In the genomic region with DNA sequence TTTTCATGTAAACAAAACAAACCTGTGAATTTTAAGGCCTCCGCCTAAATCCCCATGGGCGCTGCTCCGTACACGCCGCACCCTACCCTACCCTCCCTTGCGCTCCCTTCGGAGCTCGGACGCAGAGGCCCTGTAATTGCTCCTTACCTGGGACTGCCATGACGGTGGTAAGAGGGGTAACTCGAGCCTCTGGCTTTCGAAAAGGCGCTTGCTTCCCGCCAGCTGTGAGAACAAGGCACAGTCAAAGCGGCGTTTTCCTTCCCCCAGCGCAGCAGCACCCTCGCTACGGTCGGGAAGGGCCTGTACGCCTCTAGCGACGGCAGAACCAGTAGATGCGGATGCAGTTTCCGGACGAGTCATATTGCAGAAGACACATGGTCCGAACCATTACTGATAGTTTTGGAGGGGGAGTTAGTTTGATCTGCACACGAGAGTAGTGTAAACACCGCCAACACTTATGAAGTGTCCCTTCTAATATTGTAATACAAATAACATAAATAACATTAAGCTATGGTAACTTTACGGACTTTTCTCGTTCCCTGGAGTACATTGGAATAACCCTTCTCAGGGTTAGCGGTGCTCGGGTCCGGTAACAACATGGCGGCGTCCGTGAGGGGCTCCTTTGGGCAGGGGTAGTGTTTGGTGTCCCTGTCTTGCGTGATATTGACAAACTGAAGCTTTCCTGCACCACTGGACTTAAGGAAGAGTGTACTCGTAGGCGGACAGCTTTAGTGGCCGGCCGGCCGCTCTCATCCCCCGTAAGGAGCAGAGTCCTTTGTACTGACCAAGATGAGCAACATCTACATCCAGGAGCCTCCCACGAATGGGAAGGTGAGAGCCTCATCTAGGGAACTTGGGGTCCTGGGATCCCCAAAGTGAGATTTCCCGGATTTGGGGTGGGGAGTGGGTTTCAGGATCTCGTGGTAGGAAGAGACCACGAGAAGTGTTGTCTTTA, we compare ENCODE assay signal across 8 cellular contexts. TPM values are rescaled to one million over a fixed set of nuclear protein-coding genes. Genes with fewer than 3 reads are reported as not detected.
DNase-seq lines count a peak whose midpoint lies in the region; FAIRE-seq and TF ChIP-seq lines count a peak whose summit lies in the region.

CWC27 (plus strand) TSS at position 573 of the 955 bp plus-strand sequence; CDS start at position 790, 217 bp downstream.
SREK1IP1 (minus strand) TSS at position 334 of the 955 bp plus-strand sequence; CDS start at position 160, 174 bp downstream.

- TF ChIP-seq CTCF in MM.1S (IDR thresholded peaks at IDR 0.05; ENCODE audit: low read length) = no peak
- TF ChIP-seq CTCF in subcutaneous adipose tissue (IDR thresholded peaks at IDR 0.05; ENCODE audit: low read depth) = no peak

- peak within 1 kb of the TSS; percentile 75 for H3K4me3 ChIP-seq in HAP-1
- peak within 1 kb of the TSS; percentile 95 for H3K4me3 ChIP-seq in MM.1S (ENCODE audit: low read length)
- peak within 1 kb of the TSS; percentile 87 for H3K4me3 ChIP-seq in SJCRH30
- peak within 1 kb of the TSS; percentile 81 to 90 for H3K4me3 ChIP-seq in neuronal stem cell (ENCODE audit: low read length in 2 of 2)

- H2AFZ ChIP-seq in MM.1S (ENCODE audit: low read length) (peak within 1 kb of the TSS; percentile 82), neuronal stem cell (ENCODE audit: low read length) (peak within 1 kb of the TSS; percentile 91)

- H2BK5ac ChIP-seq in neuronal stem cell (ENCODE audit: low read length) = no peak within 1 kb of the TSS

- H3K9me3 ChIP-seq in HAP-1 (no peaks in the 10 kb centered on the region), MM.1S (replicated peaks; ENCODE audit: insufficient read depth, low read length) (no peaks in the 10 kb centered on the region), SJCRH30 (replicated peaks) (no peaks in the 10 kb centered on the region), neuronal stem cell (replicated peaks in 1 of 2; ENCODE audit: control insufficient read depth in 2 of 2, insufficient read depth in 1 of 2, low read depth in 1 of 2, low read length in 2 of 2) (no peaks in the 10 kb centered on the region)

- in situ Hi-C loops in HAP-1 (cut with MboI; ENCODE audit: low sequenced_read_pairs) = no loop called here

- H3K4me2 ChIP-seq in MM.1S (ENCODE audit: low read depth, low read length) = peak within 1 kb of the TSS; percentile 97
- H3K4me2 ChIP-seq in neuronal stem cell (ENCODE audit: insufficient read depth, low read length, poor library complexity, severe bottlenecking) = peak within 1 kb of the TSS; percentile 91

- peak within 1 kb of the TSS; percentile 48; the same call in 1 of the 2 replicates for H3K27ac ChIP-seq in MM.1S (ENCODE audit: low read length)
- peak within 1 kb of the TSS; percentile 94 for H3K27ac ChIP-seq in SJCRH30
- H3K27ac ChIP-seq in neuronal stem cell (replicated peaks; ENCODE audit: low read length) = peak within 1 kb of the TSS; percentile 85

- H3K4me1 ChIP-seq in HAP-1 (peaks cover 30% of the 10 kb centered on the region), MM.1S (ENCODE audit: low read length) (peaks cover 39% of the 10 kb centered on the region), SJCRH30 (peaks cover 11% of the 10 kb centered on the region), neuronal stem cell (ENCODE audit: control insufficient read depth in 2 of 2, insufficient read depth in 1 of 2, low read depth in 1 of 2, low read length in 2 of 2) (peaks cover 10 to 12% of the 10 kb centered on the region in 2 donors)

- H3K9ac ChIP-seq in MM.1S (ENCODE audit: low read length) (peak within 1 kb of the TSS; percentile 79), neuronal stem cell (ENCODE audit: low read depth, low read length, poor library complexity) (peak within 1 kb of the TSS; percentile 73)

- H4K20me1 ChIP-seq in MM.1S (ENCODE audit: insufficient read depth, low read length) = no peaks in the 10 kb centered on the region

- peaks cover 80% of the 10 kb centered on the region for H3K79me2 ChIP-seq in MM.1S (ENCODE audit: low read length)

- no peaks in the 10 kb centered on the region for H3K9me2 ChIP-seq in MM.1S (replicated peaks; ENCODE audit: insufficient read depth, low read length)

- no peak within 1 kb of the TSS for H2BK12ac ChIP-seq in neuronal stem cell (ENCODE audit: low read length)

- no peak within 1 kb of the TSS for H2BK120ac ChIP-seq in neuronal stem cell (ENCODE audit: low read depth, low read length)

- peak within 1 kb of the TSS; percentile 26 for H3K23ac ChIP-seq in neuronal stem cell (ENCODE audit: low read depth, low read length, poor library complexity)

- H4K91ac ChIP-seq in neuronal stem cell (ENCODE audit: low read depth, low read length, poor library complexity) = no peak within 1 kb of the TSS

- peak within 1 kb of the TSS; percentile 91 for H3K18ac ChIP-seq in neuronal stem cell (ENCODE audit: low read length)

- H3K36me3 ChIP-seq in HAP-1 (replicated peaks) (0 out of 2 replicates have a peak, but pooled peaks cover 4% of the 10 kb centered on the region), MM.1S (replicated peaks; ENCODE audit: insufficient read depth, low read length) (peaks cover 4% of the 10 kb centered on the region), SJCRH30 (peaks cover 2% of the 10 kb centered on the region), neuronal stem cell (replicated peaks in 1 of 2; ENCODE audit: control insufficient read depth in 2 of 2, insufficient read depth in 2 of 2, low read length in 2 of 2) (peaks cover 6 to 36% of the 10 kb centered on the region in 2 donors)

- no peak within 1 kb of the TSS for H2BK15ac ChIP-seq in neuronal stem cell (ENCODE audit: low read length)

- DNase-seq in GDM1 (lab: John Stamatoyannopoulos, UW) (peak; percentile 80), HAP-1 (ENCODE audit: low spot score in 2 of 2) (peak; percentile 79 to 88), MM.1S (peak; percentile 91), SJCRH30 (peak; percentile 94 to 95), frontal cortex (ENCODE audit: low spot score in 2 of 2) (peak; percentile 29 to 40), neuronal stem cell (ENCODE audit: low spot score) (peak; percentile 82)
- peak; percentile 54 to 64 (median 61) for DNase-seq in activated naive CD4-positive, alpha-beta T cell (lab: John Stamatoyannopoulos, UW)

- H2AK5ac ChIP-seq in neuronal stem cell (ENCODE audit: low read depth, low read length) = no peak within 1 kb of the TSS

- H4K8ac ChIP-seq in neuronal stem cell (ENCODE audit: low read depth, low read length) = no peak within 1 kb of the TSS

- peaks cover 2% of the 10 kb centered on the region for H3K79me1 ChIP-seq in neuronal stem cell (ENCODE audit: low read depth, low read length)

- WGBS in neuronal stem cell (ENCODE audit: extremely low coverage in 2 of 2, insufficient read length in 2 of 2, insufficient replicate concordance in 1 of 2), 2 donors = no CpG with 5 or more reads among the region's 48 CpGs

- H3K14ac ChIP-seq in neuronal stem cell (ENCODE audit: low read length) = no peak within 1 kb of the TSS

- H3K27me3 ChIP-seq in HAP-1 (ENCODE audit: low read depth) (no peaks in the 10 kb centered on the region), MM.1S (replicated peaks; ENCODE audit: insufficient read depth, low read length) (no peaks in the 10 kb centered on the region), SJCRH30 (no peaks in the 10 kb centered on the region), neuronal stem cell (ENCODE audit: control insufficient read depth in 3 of 3, insufficient read depth in 3 of 3, low read depth in 1 of 3, low read length in 3 of 3) (no peaks in the 10 kb centered on the region)

- H3F3A ChIP-seq in MM.1S (ENCODE audit: insufficient read depth, low read length) = no peaks in the 10 kb centered on the region; the same call in 1 of the 2 replicates

- FAIRE-seq in frontal cortex (lab: Jason Lieb, UNC) = no peak

- no peak within 1 kb of the TSS for H3K4ac ChIP-seq in neuronal stem cell (ENCODE audit: low read length)

RNA-seq across cellular contexts. Expression of gene CWC27, which starts in this region (rescaled TPM):
- 29.7 and 31.1 TPM in 2 replicates for total RNA-seq in SJCRH30 (2014; rRNA removed; shearing (Covaris generic))
- total RNA-seq in frontal cortex (28.1 TPM), subcutaneous adipose tissue (10 to 100 TPM in 3 of 4 donors, 1 to 10 TPM in 1; 9.0 to 17.8 (median 15.2) TPM)
- polyA plus RNA-seq in neuronal stem cell (2013, experiment 1 of 2) = 105 TPM
- 112 TPM for polyA plus RNA-seq in neuronal stem cell (2013, experiment 2 of 2)

RNA-seq across cellular contexts. Expression of gene SREK1IP1, which starts in this region (rescaled TPM):
- total RNA-seq in SJCRH30 (2014; rRNA removed; shearing (Covaris generic)) = 10.9 and 11.0 TPM in 2 replicates
- total RNA-seq in frontal cortex (31.0 TPM), subcutaneous adipose tissue (10 to 100 TPM; 10.9 to 20.1 (median 13.9) TPM)
- polyA plus RNA-seq in neuronal stem cell (2013, experiment 1 of 2) = 70.2 TPM
- 71.6 TPM for polyA plus RNA-seq in neuronal stem cell (2013, experiment 2 of 2)

Comparison
In these comparisons a context has a peak if more than half of its experiments do, and no peak if none do; other contexts are left out.
1. Peak in every context shown above with its lines: DNase-seq, H3K4me3 ChIP-seq and H3K27ac ChIP-seq.
2. DNase-seq: peak in every context shown above with its lines; median percentile 94 in SJCRH30; 91 in MM.1S; 84 in HAP-1; 82 in neuronal stem cell; 80 in GDM1; 61 in activated naive CD4-positive, alpha-beta T cell; 34 in frontal cortex.